In genomic region chr17:81870155-81870977, GRCh38 we compare ENCODE assay signal across 8 cellular contexts. TPM values are rescaled to one million over a fixed set of nuclear protein-coding genes. Genes with fewer than 3 reads are reported as not detected.
DNase-seq lines count a peak whose midpoint lies in the region; ATAC-seq and TF ChIP-seq lines count a peak whose summit lies in the region.

No MANE protein-coding gene starts in this region.

- ATAC-seq in GM19351 (IDR thresholded peaks at IDR 0.05; ENCODE audit: unreplicated experiment) (peak; percentile 12), omental fat pad (ENCODE audit: low FRiP score) (no peak), GM21447 (IDR thresholded peaks at IDR 0.05; ENCODE audit: unreplicated experiment) (no peak)

- DNase-seq in Karpas-422: peak; percentile 78
- peak; percentile 77 for DNase-seq in activated CD8-positive, alpha-beta memory T cell treated with anti-CD3 and anti-CD28 coated beads, Interleukin-2, amount 50 U/mL, for 48 hours
- peak; percentile 52 for DNase-seq in fibroblast of the aortic adventitia (ENCODE audit: low read depth)
- DNase-seq in omental fat pad (ENCODE audit: low spot score): peak; percentile 42
- DNase-seq in GF-D8 (lab: John Stamatoyannopoulos, UW): no peak

- H3K9ac ChIP-seq in BLaER1: peak overlapping the region; percentile 99
- H3K9ac ChIP-seq in Karpas-422 (ENCODE audit: low read length): peak overlapping the region; percentile 99

- H3K27ac ChIP-seq in BLaER1 (peak overlapping the region; percentile 100), Karpas-422 (ENCODE audit: low read length) (peak overlapping the region; percentile 92)

- TF ChIP-seq CTCF in fibroblast of the aortic adventitia (IDR thresholded peaks at IDR 0.05; ENCODE audit: insufficient read depth, low read length): no peak
- TF ChIP-seq CTCF in omental fat pad (IDR thresholded peaks at IDR 0.05): no peak

- H3K4me1 ChIP-seq in BLaER1: peaks cover 64% of the 10 kb centered on the region
- peaks cover 59% of the 10 kb centered on the region for H3K4me1 ChIP-seq in Karpas-422 (ENCODE audit: low read length)

- peak overlapping the region; percentile 94 for H3K4me3 ChIP-seq in BLaER1
- H3K4me3 ChIP-seq in Karpas-422 (ENCODE audit: low read length): peak overlapping the region; percentile 100
- H3K4me3 ChIP-seq in fibroblast of the aortic adventitia (ENCODE audit: low read depth, low read length): peak overlapping the region; percentile 83

- H2AFZ ChIP-seq in Karpas-422 (ENCODE audit: low read length): no peak overlapping the region

- no peaks in the 10 kb centered on the region for H3K9me2 ChIP-seq in Karpas-422 (replicated peaks; ENCODE audit: insufficient read depth, low read length)

- H3K9me3 ChIP-seq in BLaER1 (no peaks in the 10 kb centered on the region), Karpas-422 (ENCODE audit: low read length) (no peaks in the 10 kb centered on the region)

- H3K27me3 ChIP-seq in BLaER1 (no peaks in the 10 kb centered on the region), Karpas-422 (ENCODE audit: low read length) (no peaks in the 10 kb centered on the region)

- peaks cover 26% of the 10 kb centered on the region for H3K79me2 ChIP-seq in Karpas-422 (ENCODE audit: low read length)

- H3K4me2 ChIP-seq in BLaER1: peak overlapping the region; percentile 89
- H3K4me2 ChIP-seq in Karpas-422 (ENCODE audit: low read depth, low read length, poor library complexity, severe bottlenecking): peak overlapping the region; percentile 93

- H3K36me3 ChIP-seq in BLaER1 (peaks cover 43% of the 10 kb centered on the region), Karpas-422 (ENCODE audit: insufficient read depth, low read length) (peaks cover 5% of the 10 kb centered on the region; the same call in 1 of the 2 replicates)

- H4K20me1 ChIP-seq in BLaER1 (peaks cover 55% of the 10 kb centered on the region), Karpas-422 (ENCODE audit: insufficient read depth, low read depth, low read length) (peaks cover 17% of the 10 kb centered on the region; the same call in 1 of the 2 replicates)

RNA-seq across cellular contexts. Expression of gene ARHGDIA, which starts 0.8 kb away (rescaled TPM):
- 68.5 and 119 TPM in 2 replicates for total RNA-seq in Karpas-422 (2014; rRNA removed; shearing (Covaris generic); ENCODE audit: low replicate concordance)
- 95.1 and 149 TPM in 2 replicates for total RNA-seq in fibroblast of the aortic adventitia (ENCODE audit: low replicate concordance)
- total RNA-seq in omental fat pad: 100 to 1,000 TPM; 125 to 250 (median 161) TPM

RNA-seq across cellular contexts. Expression of gene P4HB, which starts 10.0 kb away (rescaled TPM):
- 175 and 263 TPM in 2 replicates for total RNA-seq in Karpas-422 (2014; rRNA removed; shearing (Covaris generic); ENCODE audit: low replicate concordance)
- total RNA-seq in fibroblast of the aortic adventitia (ENCODE audit: low replicate concordance) (763 and 1,500 TPM in 2 replicates), omental fat pad (100 to 1,000 TPM; 366 to 725 (median 608) TPM)

RNA-seq across cellular contexts. Expression of gene ALYREF, which starts 21.0 kb away (rescaled TPM):
- 70.1 and 191 TPM in 2 replicates for total RNA-seq in Karpas-422 (2014; rRNA removed; shearing (Covaris generic); ENCODE audit: low replicate concordance)
- total RNA-seq in fibroblast of the aortic adventitia (ENCODE audit: low replicate concordance) (43.6 and 77.3 TPM in 2 replicates), omental fat pad (10 to 100 TPM; 31.5 to 80.7 (median 41.6) TPM)

RNA-seq across cellular contexts. Expression of gene ANAPC11, which starts 21.2 kb away (rescaled TPM):
- total RNA-seq in Karpas-422 (2014; rRNA removed; shearing (Covaris generic); ENCODE audit: low replicate concordance): 87.1 and 132 TPM in 2 replicates
- total RNA-seq in fibroblast of the aortic adventitia (ENCODE audit: low replicate concordance): 172 and 178 TPM in 2 replicates
- total RNA-seq in omental fat pad: 100 to 1,000 TPM in 3 of 4 donors, 10 to 100 TPM in 1; 82.3 to 152 (median 114) TPM

RNA-seq across cellular contexts. Expression of gene NPB, which starts 31.7 kb away (rescaled TPM):
- total RNA-seq in Karpas-422 (2014; rRNA removed; shearing (Covaris generic); ENCODE audit: low replicate concordance): 0.07 TPM in 1 of 2 replicates, not detected in the other
- total RNA-seq in fibroblast of the aortic adventitia (ENCODE audit: low replicate concordance): 1.3 and 1.4 TPM in 2 replicates
- 1 to 10 TPM in 1 of 4 donors, not detected in 3; 1.4 TPM for total RNA-seq in omental fat pad
